Comparison of ENCODE assay signal across 7 cellular contexts in genomic region chr6:32086661-32087573, GRCh38. TPM values are rescaled to one million over a fixed set of nuclear protein-coding genes. Genes with fewer than 3 reads are reported as not detected.
A peak's percentile ranks its signal among the peaks of the same experiment; 100 is the strongest.
DNase-seq lines count a peak whose midpoint lies in the region; ATAC-seq, FAIRE-seq and TF ChIP-seq lines count a peak whose summit lies in the region.

No MANE protein-coding gene starts in this region.

- H3K27ac ChIP-seq in OCI-LY7 (ENCODE audit: low read depth, low read length, poor library complexity, severe bottlenecking): no peak overlapping the region
- H3K27ac ChIP-seq in endothelial cell of umbilical vein (ENCODE audit: insufficient read depth, low read depth, low read length): no peak overlapping the region
- H3K27ac ChIP-seq in parathyroid adenoma: no peak overlapping the region
- H3K27ac ChIP-seq in body of pancreas: peak overlapping the region in 1 of 4 donors; percentile 64

- dilution Hi-C loops in endothelial cell of umbilical vein (cut with MboI; ENCODE audit: extremely low pct_ligation_motif_present, low sequenced_read_pairs): no loop called here

- H3K9me1 ChIP-seq in endothelial cell of umbilical vein (replicated peaks; ENCODE audit: control insufficient read depth, extremely low read depth, insufficient read depth, low read length): no peaks in the 10 kb centered on the region

- CTCF ChIA-PET in OCI-LY7 (lab: Charles Lee; ENCODE audit: unreplicated experiment): no interaction called here
- CTCF ChIA-PET in endothelial cell of umbilical vein (lab: Charles Lee): interaction anchor here (0.6 to 1.6 kb wide), 4 partner anchors 15 to 699 kb away, joined by 3 to 5 read pairs (median 4); no protein-coding TSS in a partner anchor

- H2AFZ ChIP-seq in OCI-LY7 (ENCODE audit: low read length) (no peak overlapping the region), endothelial cell of umbilical vein (ENCODE audit: low read depth, low read length) (no peak overlapping the region), parathyroid adenoma (peak overlapping the region; percentile 38)

- TF ChIP-seq POLR2A in endothelial cell of umbilical vein (IDR thresholded peaks at IDR 0.05; ENCODE audit: low read depth, low read length) (no peak), body of pancreas (IDR thresholded peaks at IDR 0.05) (no peak)

- BruUV-seq in OCI-LY7 (replicated peaks; lab: Mats Ljungman, UMichigan): no TSS peak
- BruUV-seq in endothelial cell of umbilical vein (replicated peaks; lab: Mats Ljungman, UMichigan): no TSS peak

- no peak for DNase-seq in OCI-LY7 (ENCODE audit: low spot score)
- DNase-seq in endothelial cell of umbilical vein (ENCODE audit: low read depth, low spot score): no peak
- no peak for DNase-seq in body of pancreas
- DNase-seq in KG1 (lab: John Stamatoyannopoulos, UW): no peak

- H3K79me2 ChIP-seq in OCI-LY7 (ENCODE audit: insufficient read depth, low read depth, low read length) (no peaks in the 10 kb centered on the region), endothelial cell of umbilical vein (ENCODE audit: control insufficient read depth, insufficient read depth, low read length) (no peaks in the 10 kb centered on the region), parathyroid adenoma (no peaks in the 10 kb centered on the region)

- H3K4me3 ChIP-seq in OCI-LY7 (ENCODE audit: low read depth, low read length, poor library complexity, severe bottlenecking) (no peak overlapping the region), endothelial cell of umbilical vein (replicated peaks in 1 of 3; ENCODE audit: insufficient read depth in 1 of 3, low read depth in 1 of 3, low read length in 3 of 3) (no peak overlapping the region), parathyroid adenoma (ENCODE audit: low read depth, low read length) (no peak overlapping the region), body of pancreas (no peak overlapping the region)

- H3K27me3 ChIP-seq in endothelial cell of umbilical vein (ENCODE audit: control insufficient read depth in 2 of 2, insufficient read depth in 2 of 2, low read length in 2 of 2): peaks cover 11 to 14% of the 10 kb centered on the region in 2 experiments
- no peaks in the 10 kb centered on the region for H3K27me3 ChIP-seq in parathyroid adenoma (ENCODE audit: control insufficient read depth, insufficient read depth, low read length)
- H3K27me3 ChIP-seq in body of pancreas: no peaks in the 10 kb centered on the region

- no peak overlapping the region for H3K9ac ChIP-seq in endothelial cell of umbilical vein (replicated peaks; ENCODE audit: extremely low read depth, insufficient read depth, low read length)
- no peak overlapping the region for H3K9ac ChIP-seq in parathyroid adenoma

- ATAC-seq in GM19351 (IDR thresholded peaks at IDR 0.05; ENCODE audit: unreplicated experiment) (peak; percentile 68), GM21529 (IDR thresholded peaks at IDR 0.05; ENCODE audit: unreplicated experiment) (no peak), body of pancreas (no peak)

- H4K20me1 ChIP-seq in OCI-LY7 (ENCODE audit: insufficient read depth, low read length) (no peaks in the 10 kb centered on the region), endothelial cell of umbilical vein (replicated peaks; ENCODE audit: control insufficient read depth, extremely low read depth, insufficient read depth, low read length) (no peaks in the 10 kb centered on the region)

- H3K4me1 ChIP-seq in OCI-LY7 (ENCODE audit: insufficient read depth, low read length, poor library complexity, severe bottlenecking) (no peaks in the 10 kb centered on the region), endothelial cell of umbilical vein (ENCODE audit: control insufficient read depth, extremely low read depth, insufficient read depth, low read length) (no peaks in the 10 kb centered on the region), parathyroid adenoma (no peaks in the 10 kb centered on the region), body of pancreas (peaks cover 12% of the 10 kb centered on the region)

- intact Hi-C loops in OCI-LY7 (cut with micrococcal nuclease; ENCODE audit: unreplicated experiment): loop anchor here (2.0 kb wide), 1 partner anchor 68 kb away; the partner anchor contains the start of gene PPT2
- intact Hi-C loops in endothelial cell of umbilical vein (cut with micrococcal nuclease): no loop called here
- intact Hi-C loops in body of pancreas (cut with DNase I): no loop called here

- no peak for FAIRE-seq in endothelial cell of umbilical vein (lab: Jason Lieb, UNC)

- H3K4me2 ChIP-seq in OCI-LY7 (ENCODE audit: low read length): 0 out of 2 replicates have a peak overlapping the region, but pooled peaks have one; percentile 5
- no peak overlapping the region for H3K4me2 ChIP-seq in endothelial cell of umbilical vein (ENCODE audit: insufficient read depth, low read length)
- no peak overlapping the region for H3K4me2 ChIP-seq in parathyroid adenoma (ENCODE audit: low read length)

- POLR2A ChIA-PET in OCI-LY7 (lab: Charles Lee) (no interaction called here), endothelial cell of umbilical vein (lab: Charles Lee) (no interaction called here)

- H3K9me2 ChIP-seq in OCI-LY7 (ENCODE audit: insufficient read depth, low read length): no peaks in the 10 kb centered on the region

- H3K36me3 ChIP-seq in OCI-LY7 (ENCODE audit: insufficient read depth, low read length): no peaks in the 10 kb centered on the region
- H3K36me3 ChIP-seq in endothelial cell of umbilical vein (ENCODE audit: control insufficient read depth in 2 of 2, extremely low read depth in 1 of 2, insufficient read depth in 2 of 2, low read length in 2 of 2): no peaks in the 10 kb centered on the region
- no peaks in the 10 kb centered on the region for H3K36me3 ChIP-seq in parathyroid adenoma (ENCODE audit: control insufficient read depth, insufficient read depth, low read length)
- H3K36me3 ChIP-seq in body of pancreas (replicated peaks in 1 of 2; ENCODE audit: insufficient read depth in 1 of 2, low read depth in 2 of 2): no peaks in the 10 kb centered on the region

- TF ChIP-seq CTCF in OCI-LY7 (conservative IDR thresholded peaks at IDR 0.05; ENCODE audit: low read length) (no peak), endothelial cell of umbilical vein (IDR thresholded peaks at IDR 0.05; ENCODE audit: extremely low read depth in 1 of 2, insufficient read depth in 1 of 2, low read depth in 1 of 2, low read length in 2 of 2) (no peak), parathyroid adenoma (IDR thresholded peaks at IDR 0.05) (no peak), body of pancreas (IDR thresholded peaks at IDR 0.05) (no peak)

- WGBS in body of pancreas, 2 donors: 34 to 47% methylated on average over 16 to 44 of the region's 45 CpGs

- no peaks in the 10 kb centered on the region for H3K9me3 ChIP-seq in OCI-LY7 (ENCODE audit: low read length)
- H3K9me3 ChIP-seq in endothelial cell of umbilical vein (replicated peaks; ENCODE audit: control insufficient read depth, insufficient read depth, low read length): no peaks in the 10 kb centered on the region
- no peaks in the 10 kb centered on the region for H3K9me3 ChIP-seq in parathyroid adenoma (ENCODE audit: control insufficient read depth, low read length)
- no peaks in the 10 kb centered on the region for H3K9me3 ChIP-seq in body of pancreas

RNA-seq across cellular contexts. Expression of gene TNXB, which starts 22.2 kb away (rescaled TPM):
- 1.7 and 7.1 TPM in 2 replicates for total RNA-seq in OCI-LY7 (2014; rRNA removed; shearing (Covaris generic))
- total RNA-seq in OCI-LY7 (2022): 9.2 and 10.5 TPM in 2 replicates
- total RNA-seq in endothelial cell of umbilical vein: 2.7 and 3.2 TPM in 2 replicates
- polyA plus RNA-seq in endothelial cell of umbilical vein: 0.24 and 0.47 TPM in 2 replicates
- 0.04 and 0.28 TPM in 2 replicates for polyA plus RNA-seq in endothelial cell of umbilical vein (2011; cell fraction: cytosol; rRNA removed)
- polyA plus RNA-seq in endothelial cell of umbilical vein (2011; cell fraction: nucleus; rRNA removed): 2.3 and 2.4 TPM in 2 replicates
- polyA plus RNA-seq in endothelial cell of umbilical vein (2012): 0.05 and 0.14 TPM in 2 replicates
- polyA minus RNA-seq in endothelial cell of umbilical vein: 0.57 and 0.95 TPM in 2 replicates
- 1.1 TPM for polyA minus RNA-seq in endothelial cell of umbilical vein (2011; cell fraction: cytosol; rRNA and poly(A)+ RNA removed)
- 2.9 and 3.7 TPM in 2 replicates for polyA minus RNA-seq in endothelial cell of umbilical vein (2011; cell fraction: nucleus; rRNA and poly(A)+ RNA removed)
- total RNA-seq in body of pancreas: 10 to 100 TPM; 24.9 to 36.6 TPM

RNA-seq across cellular contexts. Expression of gene ATF6B, which starts 41.1 kb away (rescaled TPM):
- total RNA-seq in OCI-LY7 (2014; rRNA removed; shearing (Covaris generic)): 44.8 and 57.7 TPM in 2 replicates
- total RNA-seq in OCI-LY7 (2022): 122 and 125 TPM in 2 replicates
- total RNA-seq in endothelial cell of umbilical vein: 102 and 106 TPM in 2 replicates
- 113 and 115 TPM in 2 replicates for polyA plus RNA-seq in endothelial cell of umbilical vein
- polyA plus RNA-seq in endothelial cell of umbilical vein (2011; cell fraction: cytosol; rRNA removed): 72.2 and 73.7 TPM in 2 replicates
- polyA plus RNA-seq in endothelial cell of umbilical vein (2011; cell fraction: nucleus; rRNA removed): 173 and 238 TPM in 2 replicates
- 72.4 and 90.6 TPM in 2 replicates for polyA plus RNA-seq in endothelial cell of umbilical vein (2012)
- polyA minus RNA-seq in endothelial cell of umbilical vein: 87.7 and 103 TPM in 2 replicates
- polyA minus RNA-seq in endothelial cell of umbilical vein (2011; cell fraction: cytosol; rRNA and poly(A)+ RNA removed): 19.0 TPM
- polyA minus RNA-seq in endothelial cell of umbilical vein (2011; cell fraction: nucleus; rRNA and poly(A)+ RNA removed): 72.4 and 80.5 TPM in 2 replicates
- 10 to 100 TPM; 26.5 to 32.3 TPM for total RNA-seq in body of pancreas

RNA-seq across cellular contexts. Expression of gene FKBPL, which starts 43.2 kb away (rescaled TPM):
- total RNA-seq in OCI-LY7 (2014; rRNA removed; shearing (Covaris generic)): 10.1 and 11.6 TPM in 2 replicates
- total RNA-seq in OCI-LY7 (2022) (8.2 and 8.4 TPM in 2 replicates), endothelial cell of umbilical vein (5.2 and 6.0 TPM in 2 replicates), body of pancreas (1 to 10 TPM; 1.0 to 1.6 TPM)
- 3.4 and 3.5 TPM in 2 replicates for polyA plus RNA-seq in endothelial cell of umbilical vein
- polyA plus RNA-seq in endothelial cell of umbilical vein (2011; cell fraction: cytosol; rRNA removed): 3.8 and 4.4 TPM in 2 replicates
- polyA plus RNA-seq in endothelial cell of umbilical vein (2011; cell fraction: nucleus; rRNA removed): 2.7 and 3.0 TPM in 2 replicates
- polyA plus RNA-seq in endothelial cell of umbilical vein (2012): 3.3 and 4.7 TPM in 2 replicates
- polyA minus RNA-seq in endothelial cell of umbilical vein: 1.7 and 3.2 TPM in 2 replicates
- polyA minus RNA-seq in endothelial cell of umbilical vein (2011; cell fraction: cytosol; rRNA and poly(A)+ RNA removed): 1.4 TPM
- 1.2 TPM in 2 replicates for polyA minus RNA-seq in endothelial cell of umbilical vein (2011; cell fraction: nucleus; rRNA and poly(A)+ RNA removed)

RNA-seq across cellular contexts. Expression of gene CYP21A2, which starts 48.7 kb away (rescaled TPM):
- total RNA-seq in OCI-LY7 (2014; rRNA removed; shearing (Covaris generic)): not detected in 2 replicates
- total RNA-seq in OCI-LY7 (2022) (not detected in 2 replicates), endothelial cell of umbilical vein (0.22 and 0.32 TPM in 2 replicates), body of pancreas (under 1 TPM in 1 of 2 donors, not detected in 1; 0.52 TPM)
- 0.06 and 0.46 TPM in 2 replicates for polyA plus RNA-seq in endothelial cell of umbilical vein
- polyA plus RNA-seq in endothelial cell of umbilical vein (2011; cell fraction: cytosol; rRNA removed): 0.13 TPM in 1 of 2 replicates, not detected in the other
- 1.0 and 1.1 TPM in 2 replicates for polyA plus RNA-seq in endothelial cell of umbilical vein (2011; cell fraction: nucleus; rRNA removed)
- polyA plus RNA-seq in endothelial cell of umbilical vein (2012): 0.12 TPM in 2 replicates
- 0.22 TPM in 1 of 2 replicates, not detected in the other for polyA minus RNA-seq in endothelial cell of umbilical vein
- polyA minus RNA-seq in endothelial cell of umbilical vein (2011; cell fraction: cytosol; rRNA and poly(A)+ RNA removed): not detected
- polyA minus RNA-seq in endothelial cell of umbilical vein (2011; cell fraction: nucleus; rRNA and poly(A)+ RNA removed): 1.5 TPM in 1 of 2 replicates, not detected in the other
